ENCODE assay signal across 1 cellular context in the genomic region with DNA sequence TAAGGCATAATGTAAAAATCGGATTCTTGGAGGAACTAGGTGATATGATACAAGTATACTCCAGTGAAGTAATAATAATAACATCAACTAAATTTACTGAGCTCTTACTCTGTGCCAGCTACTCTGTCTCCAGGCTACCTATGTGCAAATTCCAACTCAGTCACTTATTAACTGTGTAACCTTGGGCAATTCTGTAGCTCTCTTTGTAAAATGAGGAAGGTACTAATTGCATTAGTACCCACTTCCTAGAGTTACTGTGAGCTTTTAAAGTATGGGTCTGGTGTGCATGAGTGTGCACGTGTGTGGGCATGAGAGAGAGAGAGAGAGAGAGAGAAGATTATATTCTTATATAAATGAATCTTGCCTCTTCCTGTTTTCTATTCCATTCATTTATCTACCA.
TF ChIP-seq lines count a peak whose summit lies in the region.

No MANE protein-coding gene starts in this region.

TF ChIP-seq in HepG2, 621 proteins besides CTCF, POLR2A, EP300 and RAD21 (continued from another document and continues in another):
- TF ChIP-seq, protein P1, sequence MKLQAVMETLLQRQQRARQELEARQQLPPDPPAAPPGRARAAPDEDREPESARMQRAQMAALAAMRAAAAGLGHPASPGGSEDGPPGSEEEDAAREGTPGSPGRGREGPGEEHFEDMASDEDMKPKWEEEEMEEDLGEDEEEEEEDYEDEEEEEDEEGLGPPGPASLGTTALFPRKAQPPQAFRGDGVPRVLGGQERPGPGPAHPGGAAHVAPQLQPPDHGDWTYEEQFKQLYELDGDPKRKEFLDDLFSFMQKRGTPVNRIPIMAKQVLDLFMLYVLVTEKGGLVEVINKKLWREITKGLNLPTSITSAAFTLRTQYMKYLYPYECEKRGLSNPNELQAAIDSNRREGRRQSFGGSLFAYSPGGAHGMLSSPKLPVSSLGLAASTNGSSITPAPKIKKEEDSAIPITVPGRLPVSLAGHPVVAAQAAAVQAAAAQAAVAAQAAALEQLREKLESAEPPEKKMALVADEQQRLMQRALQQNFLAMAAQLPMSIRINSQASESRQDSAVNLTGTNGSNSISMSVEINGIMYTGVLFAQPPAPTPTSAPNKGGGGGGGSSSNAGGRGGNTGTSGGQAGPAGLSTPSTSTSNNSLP (IDR thresholded peaks at IDR 0.05; ENCODE audit: low read depth, low read length) = no peak
- TF ChIP-seq RBFOX2 (IDR thresholded peaks at IDR 0.05; ENCODE audit: low read depth, low read length) = no peak
- TF ChIP-seq MAF1 (CRISPR knock-in tag; IDR thresholded peaks at IDR 0.05; ENCODE audit: borderline replicate concordance) = no peak
- no peak for TF ChIP-seq STAG1 (CRISPR knock-in tag; IDR thresholded peaks at IDR 0.05)
- TF ChIP-seq ZNF138 (CRISPR knock-in tag; IDR thresholded peaks at IDR 0.05; ENCODE audit: low read depth) = no peak
- TF ChIP-seq ATAD3A (CRISPR knock-in tag; IDR thresholded peaks at IDR 0.05) = no peak
- no peak for TF ChIP-seq RFXAP (CRISPR knock-in tag; IDR thresholded peaks at IDR 0.05; ENCODE audit: borderline replicate concordance)
- TF ChIP-seq, protein P2, sequence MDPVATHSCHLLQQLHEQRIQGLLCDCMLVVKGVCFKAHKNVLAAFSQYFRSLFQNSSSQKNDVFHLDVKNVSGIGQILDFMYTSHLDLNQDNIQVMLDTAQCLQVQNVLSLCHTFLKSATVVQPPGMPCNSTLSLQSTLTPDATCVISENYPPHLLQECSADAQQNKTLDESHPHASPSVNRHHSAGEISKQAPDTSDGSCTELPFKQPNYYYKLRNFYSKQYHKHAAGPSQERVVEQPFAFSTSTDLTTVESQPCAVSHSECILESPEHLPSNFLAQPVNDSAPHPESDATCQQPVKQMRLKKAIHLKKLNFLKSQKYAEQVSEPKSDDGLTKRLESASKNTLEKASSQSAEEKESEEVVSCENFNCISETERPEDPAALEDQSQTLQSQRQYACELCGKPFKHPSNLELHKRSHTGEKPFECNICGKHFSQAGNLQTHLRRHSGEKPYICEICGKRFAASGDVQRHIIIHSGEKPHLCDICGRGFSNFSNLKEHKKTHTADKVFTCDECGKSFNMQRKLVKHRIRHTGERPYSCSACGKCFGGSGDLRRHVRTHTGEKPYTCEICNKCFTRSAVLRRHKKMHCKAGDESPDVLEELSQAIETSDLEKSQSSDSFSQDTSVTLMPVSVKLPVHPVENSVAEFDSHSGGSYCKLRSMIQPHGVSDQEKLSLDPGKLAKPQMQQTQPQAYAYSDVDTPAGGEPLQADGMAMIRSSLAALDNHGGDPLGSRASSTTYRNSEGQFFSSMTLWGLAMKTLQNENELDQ (CRISPR knock-in tag; IDR thresholded peaks at IDR 0.05; ENCODE audit: borderline replicate concordance) = no peak
- no peak for TF ChIP-seq PAF1 (CRISPR knock-in tag; IDR thresholded peaks at IDR 0.05)
- TF ChIP-seq SOX5 (CRISPR knock-in tag; IDR thresholded peaks at IDR 0.05; ENCODE audit: borderline replicate concordance) = 0 out of 2 replicates have a peak, but pooled peaks have one; percentile 33
- no peak for TF ChIP-seq PRDM4 (CRISPR knock-in tag; IDR thresholded peaks at IDR 0.05; ENCODE audit: borderline replicate concordance)
- no peak for TF ChIP-seq ZNF644 (CRISPR knock-in tag; IDR thresholded peaks at IDR 0.05; ENCODE audit: low read depth)
- TF ChIP-seq ZNF33B (CRISPR knock-in tag; IDR thresholded peaks at IDR 0.05) = no peak
- no peak for TF ChIP-seq FOXK2 (IDR thresholded peaks at IDR 0.05)
- no peak for TF ChIP-seq EEA1 (CRISPR knock-in tag; IDR thresholded peaks at IDR 0.05; ENCODE audit: borderline replicate concordance)
- no peak for TF ChIP-seq ZNF780A (CRISPR knock-in tag; IDR thresholded peaks at IDR 0.05)
- TF ChIP-seq ZFAT (CRISPR knock-in tag; conservative IDR thresholded peaks at IDR 0.05) = no peak
- TF ChIP-seq SMARCC2 (IDR thresholded peaks at IDR 0.05) = no peak
- TF ChIP-seq LRRFIP1 (CRISPR knock-in tag; conservative IDR thresholded peaks at IDR 0.05) = no peak
- no peak for TF ChIP-seq DNMT1 (CRISPR knock-in tag; IDR thresholded peaks at IDR 0.05)
- peak; percentile 92 for TF ChIP-seq MIXL1 (CRISPR knock-in tag; IDR thresholded peaks at IDR 0.05)
- TF ChIP-seq, protein P3, sequence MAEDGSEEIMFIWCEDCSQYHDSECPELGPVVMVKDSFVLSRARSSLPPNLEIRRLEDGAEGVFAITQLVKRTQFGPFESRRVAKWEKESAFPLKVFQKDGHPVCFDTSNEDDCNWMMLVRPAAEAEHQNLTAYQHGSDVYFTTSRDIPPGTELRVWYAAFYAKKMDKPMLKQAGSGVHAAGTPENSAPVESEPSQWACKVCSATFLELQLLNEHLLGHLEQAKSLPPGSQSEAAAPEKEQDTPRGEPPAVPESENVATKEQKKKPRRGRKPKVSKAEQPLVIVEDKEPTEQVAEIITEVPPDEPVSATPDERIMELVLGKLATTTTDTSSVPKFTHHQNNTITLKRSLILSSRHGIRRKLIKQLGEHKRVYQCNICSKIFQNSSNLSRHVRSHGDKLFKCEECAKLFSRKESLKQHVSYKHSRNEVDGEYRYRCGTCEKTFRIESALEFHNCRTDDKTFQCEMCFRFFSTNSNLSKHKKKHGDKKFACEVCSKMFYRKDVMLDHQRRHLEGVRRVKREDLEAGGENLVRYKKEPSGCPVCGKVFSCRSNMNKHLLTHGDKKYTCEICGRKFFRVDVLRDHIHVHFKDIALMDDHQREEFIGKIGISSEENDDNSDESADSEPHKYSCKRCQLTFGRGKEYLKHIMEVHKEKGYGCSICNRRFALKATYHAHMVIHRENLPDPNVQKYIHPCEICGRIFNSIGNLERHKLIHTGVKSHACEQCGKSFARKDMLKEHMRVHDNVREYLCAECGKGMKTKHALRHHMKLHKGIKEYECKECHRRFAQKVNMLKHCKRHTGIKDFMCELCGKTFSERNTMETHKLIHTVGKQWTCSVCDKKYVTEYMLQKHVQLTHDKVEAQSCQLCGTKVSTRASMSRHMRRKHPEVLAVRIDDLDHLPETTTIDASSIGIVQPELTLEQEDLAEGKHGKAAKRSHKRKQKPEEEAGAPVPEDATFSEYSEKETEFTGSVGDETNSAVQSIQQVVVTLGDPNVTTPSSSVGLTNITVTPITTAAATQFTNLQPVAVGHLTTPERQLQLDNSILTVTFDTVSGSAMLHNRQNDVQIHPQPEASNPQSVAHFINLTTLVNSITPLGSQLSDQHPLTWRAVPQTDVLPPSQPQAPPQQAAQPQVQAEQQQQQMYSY (CRISPR knock-in tag; IDR thresholded peaks at IDR 0.05) = no peak
- TF ChIP-seq, protein P4, sequence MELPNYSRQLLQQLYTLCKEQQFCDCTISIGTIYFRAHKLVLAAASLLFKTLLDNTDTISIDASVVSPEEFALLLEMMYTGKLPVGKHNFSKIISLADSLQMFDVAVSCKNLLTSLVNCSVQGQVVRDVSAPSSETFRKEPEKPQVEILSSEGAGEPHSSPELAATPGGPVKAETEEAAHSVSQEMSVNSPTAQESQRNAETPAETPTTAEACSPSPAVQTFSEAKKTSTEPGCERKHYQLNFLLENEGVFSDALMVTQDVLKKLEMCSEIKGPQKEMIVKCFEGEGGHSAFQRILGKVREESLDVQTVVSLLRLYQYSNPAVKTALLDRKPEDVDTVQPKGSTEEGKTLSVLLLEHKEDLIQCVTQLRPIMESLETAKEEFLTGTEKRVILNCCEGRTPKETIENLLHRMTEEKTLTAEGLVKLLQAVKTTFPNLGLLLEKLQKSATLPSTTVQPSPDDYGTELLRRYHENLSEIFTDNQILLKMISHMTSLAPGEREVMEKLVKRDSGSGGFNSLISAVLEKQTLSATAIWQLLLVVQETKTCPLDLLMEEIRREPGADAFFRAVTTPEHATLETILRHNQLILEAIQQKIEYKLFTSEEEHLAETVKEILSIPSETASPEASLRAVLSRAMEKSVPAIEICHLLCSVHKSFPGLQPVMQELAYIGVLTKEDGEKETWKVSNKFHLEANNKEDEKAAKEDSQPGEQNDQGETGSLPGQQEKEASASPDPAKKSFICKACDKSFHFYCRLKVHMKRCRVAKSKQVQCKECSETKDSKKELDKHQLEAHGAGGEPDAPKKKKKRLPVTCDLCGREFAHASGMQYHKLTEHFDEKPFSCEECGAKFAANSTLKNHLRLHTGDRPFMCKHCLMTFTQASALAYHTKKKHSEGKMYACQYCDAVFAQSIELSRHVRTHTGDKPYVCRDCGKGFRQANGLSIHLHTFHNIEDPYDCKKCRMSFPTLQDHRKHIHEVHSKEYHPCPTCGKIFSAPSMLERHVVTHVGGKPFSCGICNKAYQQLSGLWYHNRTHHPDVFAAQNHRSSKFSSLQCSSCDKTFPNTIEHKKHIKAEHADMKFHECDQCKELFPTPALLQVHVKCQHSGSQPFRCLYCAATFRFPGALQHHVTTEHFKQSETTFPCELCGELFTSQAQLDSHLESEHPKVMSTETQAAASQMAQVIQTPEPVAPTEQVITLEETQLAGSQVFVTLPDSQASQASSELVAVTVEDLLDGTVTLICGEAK (IDR thresholded peaks at IDR 0.05) = no peak
- TF ChIP-seq, protein P4 (CRISPR knock-in tag; IDR thresholded peaks at IDR 0.05) = no peak
- no peak for TF ChIP-seq CENPX (CRISPR knock-in tag; IDR thresholded peaks at IDR 0.05)
- peak; percentile 37; the same call in 1 of the 2 replicates for TF ChIP-seq GATAD2A (CRISPR knock-in tag; IDR thresholded peaks at IDR 0.05)
- TF ChIP-seq SP5 (CRISPR knock-in tag; IDR thresholded peaks at IDR 0.05; ENCODE audit: borderline replicate concordance, low read depth) = no peak
- no peak for TF ChIP-seq ZNF256 (CRISPR knock-in tag; conservative IDR thresholded peaks at IDR 0.05)
- no peak for TF ChIP-seq HDAC1 (CRISPR knock-in tag; IDR thresholded peaks at IDR 0.05)
- TF ChIP-seq SP140L (CRISPR knock-in tag; IDR thresholded peaks at IDR 0.05; ENCODE audit: borderline replicate concordance) = no peak
- no peak for TF ChIP-seq CBFB (CRISPR knock-in tag; IDR thresholded peaks at IDR 0.05)
- TF ChIP-seq NFKBIZ (CRISPR knock-in tag; IDR thresholded peaks at IDR 0.05) = no peak
- TF ChIP-seq, protein P5, sequence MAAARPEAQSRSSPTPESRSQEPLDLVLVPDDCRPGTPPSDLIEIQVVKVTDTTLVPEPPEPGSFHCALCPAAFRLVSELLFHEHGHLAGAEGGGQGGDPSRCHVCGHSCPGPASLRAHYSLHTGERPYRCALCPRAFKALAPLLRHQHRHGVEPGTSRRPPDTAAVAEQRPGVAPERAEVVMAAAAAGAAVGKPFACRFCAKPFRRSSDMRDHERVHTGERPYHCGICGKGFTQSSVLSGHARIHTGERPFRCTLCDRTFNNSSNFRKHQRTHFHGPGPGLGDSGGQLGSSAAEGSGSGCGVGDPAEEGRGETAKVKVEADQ (CRISPR knock-in tag; IDR thresholded peaks at IDR 0.05; ENCODE audit: borderline replicate concordance) = no peak
